2 cellular contexts compared by ENCODE assay signal in genomic region chr14:24060443-24060842, GRCh38.
TF ChIP-seq lines count a peak whose summit lies in the region.

No MANE protein-coding gene starts in this region.

TF ChIP-seq in SK-N-SH, 30 proteins besides CTCF, POLR2A, EP300 and RAD21:
- no peak for TF ChIP-seq ZBTB33 (IDR thresholded peaks at IDR 0.05; ENCODE audit: borderline replicate concordance, low read depth)
- TF ChIP-seq RXRA (IDR thresholded peaks at IDR 0.05; ENCODE audit: borderline replicate concordance, low read depth), result no peak
- TF ChIP-seq YY1 (IDR thresholded peaks at IDR 0.05; ENCODE audit: low read depth), result no peak
- no peak for TF ChIP-seq CHD2 (IDR thresholded peaks at IDR 0.05; ENCODE audit: low read length, partially characterized antibody)
- no peak for TF ChIP-seq MAX (IDR thresholded peaks at IDR 0.05; ENCODE audit: low read depth)
- TF ChIP-seq REST (IDR thresholded peaks at IDR 0.05; ENCODE audit: low read depth, low read length), result no peak
- TF ChIP-seq TCF12 (IDR thresholded peaks at IDR 0.05), result no peak
- TF ChIP-seq FOXJ3 (CRISPR knock-in tag; IDR thresholded peaks at IDR 0.05), result no peak
- TF ChIP-seq NFIC (IDR thresholded peaks at IDR 0.05; ENCODE audit: borderline replicate concordance), result no peak
- no peak for TF ChIP-seq IRF3 (IDR thresholded peaks at IDR 0.05; ENCODE audit: low read depth, low read length)
- no peak for TF ChIP-seq MXI1 (IDR thresholded peaks at IDR 0.05; ENCODE audit: low read depth, low read length)
- TF ChIP-seq JUND (IDR thresholded peaks at IDR 0.05), result no peak
- no peak for TF ChIP-seq USF2 (IDR thresholded peaks at IDR 0.05; ENCODE audit: borderline replicate concordance, low read depth, low read length)

TF ChIP-seq in SK-N-SH treated with all-trans-retinoic acid at 6 μM for 48 hours, 23 proteins besides CTCF, POLR2A, EP300 and RAD21:
- TF ChIP-seq ZC3H10 (CRISPR knock-in tag; IDR thresholded peaks at IDR 0.05) (no peak), POU6F1 (CRISPR knock-in tag; IDR thresholded peaks at IDR 0.05; ENCODE audit: borderline replicate concordance, low read depth) (no peak), ESRRG (CRISPR knock-in tag; IDR thresholded peaks at IDR 0.05) (no peak), OSR1 (CRISPR knock-in tag; IDR thresholded peaks at IDR 0.05) (no peak), SNAI2 (CRISPR knock-in tag; IDR thresholded peaks at IDR 0.05) (no peak), CREB5 (CRISPR knock-in tag; IDR thresholded peaks at IDR 0.05; ENCODE audit: low read depth) (no peak), BACH2 (CRISPR knock-in tag; IDR thresholded peaks at IDR 0.05; ENCODE audit: borderline replicate concordance) (no peak), ZFP3 (CRISPR knock-in tag; IDR thresholded peaks at IDR 0.05) (no peak), ZFP30 (CRISPR knock-in tag; IDR thresholded peaks at IDR 0.05) (no peak), CSDC2 (CRISPR knock-in tag; IDR thresholded peaks at IDR 0.05) (no peak), CSRNP3 (CRISPR knock-in tag; IDR thresholded peaks at IDR 0.05) (no peak), RARB (CRISPR knock-in tag; IDR thresholded peaks at IDR 0.05) (no peak), ISL1 (CRISPR knock-in tag; IDR thresholded peaks at IDR 0.05) (no peak), PATZ1 (CRISPR knock-in tag; IDR thresholded peaks at IDR 0.05; ENCODE audit: borderline replicate concordance) (no peak), PPARA (CRISPR knock-in tag; IDR thresholded peaks at IDR 0.05; ENCODE audit: borderline replicate concordance) (no peak), ZNF8 (CRISPR knock-in tag; IDR thresholded peaks at IDR 0.05) (no peak), TCF4 (CRISPR knock-in tag; IDR thresholded peaks at IDR 0.05; ENCODE audit: borderline replicate concordance) (no peak), TOX (CRISPR knock-in tag; IDR thresholded peaks at IDR 0.05; ENCODE audit: borderline replicate concordance) (no peak), ZNF70 (CRISPR knock-in tag; IDR thresholded peaks at IDR 0.05) (no peak)
